1 cellular context compared by ENCODE assay signal in genomic region chr4:38320349-38320707, GRCh38.
A peak's percentile ranks its signal among the peaks of the same experiment; 100 is the strongest.
TF ChIP-seq lines count a peak whose summit lies in the region.

No MANE protein-coding gene starts in this region.

TF ChIP-seq in HCT116, 20 proteins besides CTCF, POLR2A, EP300 and RAD21:
- TF ChIP-seq FOSL1 (IDR thresholded peaks at IDR 0.05; ENCODE audit: low read depth) (0 out of 2 replicates have a peak, but pooled peaks have one; percentile 2), JUND (IDR thresholded peaks at IDR 0.05) (no peak), YY1 (IDR thresholded peaks at IDR 0.05; ENCODE audit: extremely low read depth, insufficient replicate concordance, low read depth, low read length) (no peak)
